Comparison of ENCODE assay signal across 8 cellular contexts in the genomic region with DNA sequence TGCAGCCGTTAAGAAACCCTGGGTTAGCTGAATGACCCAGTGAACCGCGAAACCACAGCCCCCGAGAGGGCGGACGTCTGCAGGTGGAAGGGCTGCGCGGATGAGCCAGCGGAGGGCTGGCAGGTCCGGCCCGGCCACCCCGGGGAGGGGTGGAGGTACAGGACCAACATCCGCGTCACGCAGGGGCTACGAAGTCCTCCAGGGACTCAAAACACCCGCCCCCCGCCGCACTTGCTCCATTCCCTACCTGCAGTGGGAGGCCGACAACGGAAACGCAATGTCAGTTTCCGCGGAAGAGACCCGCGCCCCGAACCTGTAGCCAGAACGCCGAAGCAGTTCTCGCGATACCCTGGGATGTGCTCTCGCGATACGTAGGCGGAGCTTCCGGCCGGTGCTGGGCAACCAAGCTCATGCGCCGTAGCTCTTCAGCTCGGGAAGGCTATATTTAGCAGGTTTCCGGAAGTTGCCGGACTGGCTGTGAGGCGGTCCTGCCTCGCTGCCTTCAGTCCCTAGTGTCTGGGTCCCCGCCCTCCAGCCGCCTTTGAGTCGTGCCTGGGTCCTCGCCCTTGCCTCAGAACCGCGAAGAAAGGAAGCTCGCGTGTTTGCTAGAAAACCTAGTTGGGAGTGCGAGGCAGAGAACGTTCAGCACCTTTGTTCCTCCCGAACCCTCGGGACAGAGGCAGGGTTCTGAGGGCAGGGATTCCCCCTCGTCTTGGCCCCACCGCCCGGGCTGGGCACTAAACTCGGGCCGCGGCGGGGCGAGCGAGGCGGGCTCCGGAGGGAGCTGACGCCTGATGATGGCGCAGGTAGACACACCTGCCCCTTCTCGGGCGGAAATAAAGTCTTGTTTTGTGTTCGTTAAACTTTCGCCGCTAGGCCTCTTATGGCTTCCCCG. TPM values are rescaled to one million over a fixed set of nuclear protein-coding genes. Genes with fewer than 3 reads are reported as not detected.
DNase-seq lines count a peak whose midpoint lies in the region; ATAC-seq and TF ChIP-seq lines count a peak whose summit lies in the region.

A gene with protein sequence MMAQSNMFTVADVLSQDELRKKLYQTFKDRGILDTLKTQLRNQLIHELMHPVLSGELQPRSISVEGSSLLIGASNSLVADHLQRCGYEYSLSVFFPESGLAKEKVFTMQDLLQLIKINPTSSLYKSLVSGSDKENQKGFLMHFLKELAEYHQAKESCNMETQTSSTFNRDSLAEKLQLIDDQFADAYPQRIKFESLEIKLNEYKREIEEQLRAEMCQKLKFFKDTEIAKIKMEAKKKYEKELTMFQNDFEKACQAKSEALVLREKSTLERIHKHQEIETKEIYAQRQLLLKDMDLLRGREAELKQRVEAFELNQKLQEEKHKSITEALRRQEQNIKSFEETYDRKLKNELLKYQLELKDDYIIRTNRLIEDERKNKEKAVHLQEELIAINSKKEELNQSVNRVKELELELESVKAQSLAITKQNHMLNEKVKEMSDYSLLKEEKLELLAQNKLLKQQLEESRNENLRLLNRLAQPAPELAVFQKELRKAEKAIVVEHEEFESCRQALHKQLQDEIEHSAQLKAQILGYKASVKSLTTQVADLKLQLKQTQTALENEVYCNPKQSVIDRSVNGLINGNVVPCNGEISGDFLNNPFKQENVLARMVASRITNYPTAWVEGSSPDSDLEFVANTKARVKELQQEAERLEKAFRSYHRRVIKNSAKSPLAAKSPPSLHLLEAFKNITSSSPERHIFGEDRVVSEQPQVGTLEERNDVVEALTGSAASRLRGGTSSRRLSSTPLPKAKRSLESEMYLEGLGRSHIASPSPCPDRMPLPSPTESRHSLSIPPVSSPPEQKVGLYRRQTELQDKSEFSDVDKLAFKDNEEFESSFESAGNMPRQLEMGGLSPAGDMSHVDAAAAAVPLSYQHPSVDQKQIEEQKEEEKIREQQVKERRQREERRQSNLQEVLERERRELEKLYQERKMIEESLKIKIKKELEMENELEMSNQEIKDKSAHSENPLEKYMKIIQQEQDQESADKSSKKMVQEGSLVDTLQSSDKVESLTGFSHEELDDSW (plus strand): TSS at position 471 of the 895 bp plus-strand sequence. CDS start 324 bp downstream, at position 795.
A gene (minus strand): TSS at position 343 of the 895 bp plus-strand sequence. CDS start 14,657 bp downstream, outside the sequence.

- peak within 1 kb of the TSS; percentile 97 for H3K4me3 ChIP-seq in NB4 (ENCODE audit: low read depth, low read length)
- H3K4me3 ChIP-seq in SK-N-MC = peak within 1 kb of the TSS; percentile 97
- H3K4me3 ChIP-seq in gastroesophageal sphincter = peak within 1 kb of the TSS; percentile 63 to 75
- H3K4me3 ChIP-seq in neutrophil (ENCODE audit: low read depth in 1 of 2, low read length in 1 of 2) = peak within 1 kb of the TSS; percentile 73 to 74

- TF ChIP-seq EP300 in gastroesophageal sphincter (IDR thresholded peaks at IDR 0.05) = no peak

- peak within 1 kb of the TSS; percentile 91 for H3K4me3 Mint-ChIP-seq in HFFc6
- H3K4me3 Mint-ChIP-seq in activated naive CD4-positive, alpha-beta T cell treated with anti-CD3 and anti-CD28 coated beads, Interleukin-2, amount 10 ng/mL, durations not matched to agents 7 days and 5 days = peak within 1 kb of the TSS; percentile 99

- CTCF ChIA-PET in activated naive CD4-positive, alpha-beta T cell treated with anti-CD3 and anti-CD28 coated beads, Interleukin-2, amount 10 ng/mL, durations not matched to agents 7 days and 5 days (lab: Charles Lee) = interaction anchor here (0.8 to 1.2 kb wide), 2 partner anchors 12 kb away, joined by 3 read pairs; no protein-coding TSS in a partner anchor

- H3K27me3 Mint-ChIP-seq in HFFc6 (ENCODE audit: insufficient read depth) = no peaks in the 10 kb centered on the region
- H3K27me3 Mint-ChIP-seq in activated naive CD4-positive, alpha-beta T cell treated with anti-CD3 and anti-CD28 coated beads, Interleukin-2, amount 10 ng/mL, durations not matched to agents 7 days and 5 days = no peaks in the 10 kb centered on the region

- peak; percentile 92 for DNase-seq in GM04504 (ENCODE audit: low read depth)
- DNase-seq in HFFc6 = peak; percentile 91
- DNase-seq in NB4 (ENCODE audit: low read depth) = peak; percentile 96
- DNase-seq in SK-N-MC (ENCODE audit: low read depth, low spot score) = peak; percentile 76
- peak; percentile 94 for DNase-seq in activated naive CD4-positive, alpha-beta T cell treated with anti-CD3 and anti-CD28 coated beads, Interleukin-2, amount 10 ng/mL, durations not matched to agents 7 days and 5 days
- peak; percentile 20 to 92 (median 79) for DNase-seq in substantia nigra (lab: John Stamatoyannopoulos, UW)

- peak; percentile 86 for TF ChIP-seq POLR2A in NB4 (IDR thresholded peaks at IDR 0.05; ENCODE audit: extremely low read depth, insufficient read length)
- TF ChIP-seq POLR2A in gastroesophageal sphincter (IDR thresholded peaks at IDR 0.05) = peak; percentile 84 to 85

- WGBS in gastroesophageal sphincter (ENCODE audit: low coverage in 1 of 2), 2 donors = 0% methylated on average over 4 of the region's 75 CpGs; no CpG with 5 or more reads in 1 of the 2 donors

- peak within 1 kb of the TSS; percentile 96 for H3K9ac ChIP-seq in SK-N-MC (ENCODE audit: insufficient read length)

- H3K27ac Mint-ChIP-seq in HFFc6 = peak within 1 kb of the TSS; percentile 91
- H3K27ac Mint-ChIP-seq in activated naive CD4-positive, alpha-beta T cell treated with anti-CD3 and anti-CD28 coated beads, Interleukin-2, amount 10 ng/mL, durations not matched to agents 7 days and 5 days = peak within 1 kb of the TSS; percentile 97

- H3K27ac ChIP-seq in SK-N-MC = peak within 1 kb of the TSS; percentile 56; the same call in 1 of the 2 replicates
- H3K27ac ChIP-seq in gastroesophageal sphincter = peak within 1 kb of the TSS; percentile 83 to 93 (median 90)
- peak within 1 kb of the TSS; percentile 86 for H3K27ac ChIP-seq in neutrophil
- H3K27ac ChIP-seq in substantia nigra (ENCODE audit: low read depth, low read length, poor library complexity, severe bottlenecking) = peak within 1 kb of the TSS; percentile 80

- no peaks in the 10 kb centered on the region for H3K9me3 ChIP-seq in SK-N-MC (ENCODE audit: low read depth, low read length)
- H3K9me3 ChIP-seq in gastroesophageal sphincter = no peaks in the 10 kb centered on the region
- no peaks in the 10 kb centered on the region for H3K9me3 ChIP-seq in neutrophil

- peaks cover 0 to 48% (median 0%) of the 10 kb centered on the region in 3 donors for H3K4me1 ChIP-seq in gastroesophageal sphincter
- peaks cover 19 to 33% of the 10 kb centered on the region in 2 experiments for H3K4me1 ChIP-seq in neutrophil (ENCODE audit: control insufficient read depth in 1 of 2, insufficient read depth in 1 of 2, low read depth in 1 of 2, low read length in 1 of 2)

- TF ChIP-seq CTCF in HFFc6 (IDR thresholded peaks at IDR 0.05) = no peak
- TF ChIP-seq CTCF in NB4 (IDR thresholded peaks at IDR 0.05; ENCODE audit: low read depth, low read length) = no peak
- TF ChIP-seq CTCF in gastroesophageal sphincter (IDR thresholded peaks at IDR 0.05) = peak in 1 of 4 experiments; percentile 17
- no peak for TF ChIP-seq CTCF in neutrophil (IDR thresholded peaks at IDR 0.05)

- H3K27me3 ChIP-seq in gastroesophageal sphincter = no peaks in the 10 kb centered on the region
- H3K27me3 ChIP-seq in neutrophil = no peaks in the 10 kb centered on the region

- peaks cover 14% of the 10 kb centered on the region; the same call in 1 of the 2 replicates for H3K36me3 Mint-ChIP-seq in HFFc6 (ENCODE audit: low read depth)
- H3K36me3 Mint-ChIP-seq in activated naive CD4-positive, alpha-beta T cell treated with anti-CD3 and anti-CD28 coated beads, Interleukin-2, amount 10 ng/mL, durations not matched to agents 7 days and 5 days = peaks cover 41% of the 10 kb centered on the region

- peaks cover 31% of the 10 kb centered on the region for H3K4me1 Mint-ChIP-seq in HFFc6 (ENCODE audit: low read depth)
- H3K4me1 Mint-ChIP-seq in activated naive CD4-positive, alpha-beta T cell treated with anti-CD3 and anti-CD28 coated beads, Interleukin-2, amount 10 ng/mL, durations not matched to agents 7 days and 5 days = peaks cover 54% of the 10 kb centered on the region

- peaks cover 4% of the 10 kb centered on the region; the same call in 1 of the 2 replicates for H3K9me3 Mint-ChIP-seq in HFFc6
- H3K9me3 Mint-ChIP-seq in activated naive CD4-positive, alpha-beta T cell treated with anti-CD3 and anti-CD28 coated beads, Interleukin-2, amount 10 ng/mL, durations not matched to agents 7 days and 5 days = peaks cover 2% of the 10 kb centered on the region

- ATAC-seq in gastroesophageal sphincter = peak; percentile 99

- peaks cover 23% of the 10 kb centered on the region for H3K36me3 ChIP-seq in SK-N-MC (ENCODE audit: insufficient read depth, low read length)
- H3K36me3 ChIP-seq in gastroesophageal sphincter = no peaks in the 10 kb centered on the region
- no peaks in the 10 kb centered on the region for H3K36me3 ChIP-seq in neutrophil

RNA-seq across cellular contexts. Expression of the first gene that starts in this region (rescaled TPM):
- total RNA-seq in HFFc6 (2021; fragmentation: NEBNext Ultra II Directional; extraction: Animal tissue kit (Norgen Biotek cat#: 25700)) = 10 to 100 TPM in 3 of 6 experiments, 1 to 10 TPM in 3; 9.1 to 11.0 (median 10.1) TPM
- 10 to 100 TPM; 15.2 to 26.6 (median 22.5) TPM for total RNA-seq in gastroesophageal sphincter

RNA-seq across cellular contexts. Expression of the second gene that starts in this region (rescaled TPM):
- total RNA-seq in HFFc6 (2021; fragmentation: NEBNext Ultra II Directional; extraction: Animal tissue kit (Norgen Biotek cat#: 25700)) = 10 to 100 TPM in 4 of 6 experiments, 1 to 10 TPM in 2; 9.2 to 13.8 (median 10.2) TPM
- 10 to 100 TPM; 14.3 to 17.3 (median 16.0) TPM for total RNA-seq in gastroesophageal sphincter

Comparison
In these comparisons a context has a peak if more than half of its experiments do, and no peak if none do; other contexts are left out.
1. Peak in every context shown above with its lines: DNase-seq, ATAC-seq, H3K4me3 ChIP-seq and H3K27ac ChIP-seq.